ENCODE assay signal across 21 cellular contexts in the genomic region with DNA sequence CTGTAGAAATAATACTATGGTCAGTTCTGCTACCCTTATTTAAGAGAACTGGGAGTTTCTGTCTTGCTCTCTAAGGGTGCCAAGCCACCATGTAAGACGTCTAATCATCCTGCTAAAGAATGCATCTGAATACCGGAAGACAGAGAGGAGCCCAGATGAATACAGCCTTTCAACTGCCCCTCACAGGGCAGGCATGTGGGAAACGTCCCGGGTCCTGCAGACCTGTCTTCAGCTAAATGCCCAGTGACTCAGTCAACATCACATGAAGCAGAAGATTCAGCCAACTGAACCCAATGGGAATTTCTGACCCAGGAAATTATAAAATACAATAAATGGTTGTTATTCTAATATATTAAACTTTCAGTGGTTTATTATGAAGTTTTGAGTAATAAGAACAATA.
"Had no signal": no experiment of that assay in that cellular context is flagged by ENCODE, and none has a peak within 500 bp of the region (broad histone marks: within the 10 kb centered on the region; RNA-seq: fewer than 3 reads in every experiment).

No MANE protein-coding gene starts in this region.

- ATAC-seq: gastrocnemius medialis; left cardiac atrium; left lung; naive thymus-derived CD8-positive, alpha-beta T cell; pancreas; stimulated activated naive B cell treated with anti-CD40 and anti-IgM and Interleukin-4, amounts not matched to agents 10 μg/mL and 1 μg/mL and 100 μg/mL, for 72 hours had no signal

- H3K36me3 Mint-ChIP-seq: naive thymus-derived CD8-positive, alpha-beta T cell; stimulated activated naive B cell treated with anti-CD40 and anti-IgM and Interleukin-4, amounts not matched to agents 10 μg/mL and 1 μg/mL and 100 μg/mL, for 72 hours had no signal

- H3K27me3 Mint-ChIP-seq: naive thymus-derived CD8-positive, alpha-beta T cell; stimulated activated naive B cell treated with anti-CD40 and anti-IgM and Interleukin-4, amounts not matched to agents 10 μg/mL and 1 μg/mL and 100 μg/mL, for 72 hours; stimulated activated naive CD8-positive, alpha-beta T cell treated with anti-CD3 and anti-CD28 coated beads, Interleukin-15, Interleukin-2, amounts not matched to agents 100 ng/mL and 50 ng/mL, for 24 hours had no signal

- FAIRE-seq: colon, pancreas, urothelium cell line had no signal

- H3K27ac Mint-ChIP-seq: naive thymus-derived CD8-positive, alpha-beta T cell; nephron progenitor cell; stimulated activated naive B cell treated with anti-CD40 and anti-IgM and Interleukin-4, amounts not matched to agents 10 μg/mL and 1 μg/mL and 100 μg/mL, for 72 hours; stimulated activated naive CD8-positive, alpha-beta T cell treated with anti-CD3 and anti-CD28 coated beads, Interleukin-15, Interleukin-2, amounts not matched to agents 100 ng/mL and 50 ng/mL, for 24 hours had no signal

- H3K36me3 ChIP-seq: gastrocnemius medialis, left lung, neutrophil, pancreas, sigmoid colon, thoracic aorta, tibial nerve, upper lobe of left lung had no signal

- DNase-seq: dorsolateral prefrontal cortex; effector CD4-positive, alpha-beta T cell; gastrocnemius medialis; head of caudate nucleus; left cardiac atrium; left lung; mesenchymal stem cell; midbrain; naive thymus-derived CD8-positive, alpha-beta T cell; nephron progenitor cell; pancreas; sigmoid colon; stimulated activated CD4-positive, alpha-beta T cell treated with anti-CD3 and anti-CD28 coated beads, Interleukin-2, amount 100 ng/mL, for 48 hours; stimulated activated naive B cell treated with anti-CD40 and anti-IgM and Interleukin-4, amounts not matched to agents 10 μg/mL and 1 μg/mL and 100 μg/mL, for 72 hours; upper lobe of left lung had no signal

- H3K4me1 ChIP-seq: gastrocnemius medialis, left lung, pancreas, sigmoid colon, tibial nerve, upper lobe of left lung had no signal

- H3K4me3 ChIP-seq: dorsolateral prefrontal cortex, gastrocnemius medialis, left lung, pancreas, sigmoid colon, thoracic aorta, tibial nerve, upper lobe of left lung had no signal

- H3K9me3 Mint-ChIP-seq: nephron progenitor cell had no signal

- H3K27me3 ChIP-seq: dorsolateral prefrontal cortex, gastrocnemius medialis, left lung, neutrophil, pancreas, sigmoid colon, tibial nerve, upper lobe of left lung had no signal

- H3K4me1 Mint-ChIP-seq: naive thymus-derived CD8-positive, alpha-beta T cell; nephron progenitor cell; stimulated activated naive B cell treated with anti-CD40 and anti-IgM and Interleukin-4, amounts not matched to agents 10 μg/mL and 1 μg/mL and 100 μg/mL, for 72 hours had no signal

- H3K27ac ChIP-seq: dorsolateral prefrontal cortex, gastrocnemius medialis, left lung, neutrophil, pancreas, sigmoid colon, thoracic aorta, tibial nerve, upper lobe of left lung had no signal

- H3K4me3 Mint-ChIP-seq: naive thymus-derived CD8-positive, alpha-beta T cell; nephron progenitor cell; stimulated activated naive B cell treated with anti-CD40 and anti-IgM and Interleukin-4, amounts not matched to agents 10 μg/mL and 1 μg/mL and 100 μg/mL, for 72 hours; stimulated activated naive CD8-positive, alpha-beta T cell treated with anti-CD3 and anti-CD28 coated beads, Interleukin-15, Interleukin-2, amounts not matched to agents 100 ng/mL and 50 ng/mL, for 24 hours had no signal

- H3K9me3 ChIP-seq: neutrophil, pancreas, sigmoid colon, thoracic aorta, upper lobe of left lung had no signal
